In the genomic region with DNA sequence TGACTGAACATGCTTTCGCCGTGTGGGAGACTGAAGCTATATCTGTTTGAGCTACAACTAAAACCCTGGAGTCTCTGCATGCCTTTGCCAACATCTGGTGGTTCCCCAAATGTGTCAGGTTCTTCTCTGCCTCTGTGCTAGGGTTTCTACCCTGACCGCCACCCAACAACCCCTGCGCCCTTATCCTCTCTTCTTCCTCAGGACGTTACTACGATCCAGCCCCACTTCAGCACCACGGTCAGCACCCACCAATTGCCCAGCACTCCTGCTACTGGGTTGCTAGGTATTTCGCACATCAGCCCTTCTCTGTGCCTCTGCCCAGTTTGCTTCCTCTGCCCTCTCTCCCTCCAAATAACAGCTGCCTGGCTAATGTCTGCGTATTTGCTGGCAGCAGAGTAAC, we compare ENCODE assay signal across 9 cellular contexts.
A peak's percentile ranks its signal among the peaks of the same experiment; 100 is the strongest.
DNase-seq lines count a peak whose midpoint lies in the region; ATAC-seq and TF ChIP-seq lines count a peak whose summit lies in the region.
"Had no signal": no experiment of that assay in that cellular context is flagged by ENCODE, and none has a peak within 500 bp of the region (broad histone marks: within the 10 kb centered on the region; RNA-seq: fewer than 3 reads in every experiment).

No MANE protein-coding gene starts in this region.

- H3K27me3 ChIP-seq in A673 (replicated peaks; ENCODE audit: insufficient read depth, low read depth, low read length, poor library complexity), result peaks cover 40% of the 10 kb centered on the region

- TF ChIP-seq CTCF in A673 (conservative IDR thresholded peaks at IDR 0.05; ENCODE audit: low read depth, low read length), result no peak
- TF ChIP-seq CTCF in omental fat pad (IDR thresholded peaks at IDR 0.05), result no peak

- intact Hi-C loops in A673 (cut with micrococcal nuclease; ENCODE audit: unreplicated experiment), result no loop called here

- no TSS peak for BruUV-seq in A673 (replicated peaks; lab: Mats Ljungman, UMichigan)

- no peak overlapping the region for H3K4me3 ChIP-seq in A673 (ENCODE audit: low read depth, low read length, poor library complexity, severe bottlenecking)

- no peaks in the 10 kb centered on the region for H3K9me3 ChIP-seq in A673 (ENCODE audit: low read depth, low read length, poor library complexity, severe bottlenecking)

- CTCF ChIA-PET in A673 (lab: Charles Lee), result no interaction called here

- DNase-seq in A673 (ENCODE audit: low spot score), result peak; percentile 53
- DNase-seq in H4 (ENCODE audit: low spot score), result peak; percentile 39
- peak; percentile 24 for DNase-seq in SK-MEL-5 (ENCODE audit: low read depth, low spot score)
- DNase-seq in hepatic stellate cell (ENCODE audit: low spot score), result peak; percentile 26
- DNase-seq in HCEC 1CT, result no peak
- DNase-seq in omental fat pad (ENCODE audit: low spot score), result no peak

- H3K36me3 ChIP-seq in A673 (ENCODE audit: insufficient read depth, low read length, poor library complexity, severe bottlenecking), result no peaks in the 10 kb centered on the region

- no peaks in the 10 kb centered on the region for H3K4me1 ChIP-seq in A673 (ENCODE audit: insufficient read depth, low read length, poor library complexity, severe bottlenecking)

- ATAC-seq in HG03432 (IDR thresholded peaks at IDR 0.05; ENCODE audit: unreplicated experiment), result no peak
- ATAC-seq in GM21717 (IDR thresholded peaks at IDR 0.05; ENCODE audit: unreplicated experiment), result no peak
- no peak for ATAC-seq in omental fat pad (ENCODE audit: low FRiP score)

- no peak overlapping the region for H3K27ac ChIP-seq in A673 (ENCODE audit: low read depth, low read length, poor library complexity, severe bottlenecking)
- H3K27ac ChIP-seq: VCaP had no signal

- in situ Hi-C loops in SK-MEL-5 (cut with HindIII; ENCODE audit: low pct_unique_long_range_greater_than_20kb, low sequenced_read_pairs), result no loop called here

- POLR2A ChIA-PET in A673 (lab: Charles Lee; ENCODE audit: low non-redundant PET), result no interaction called here

Comparison
In these comparisons a context has a peak if more than half of its experiments do, and no peak if none do; other contexts are left out.
1. DNase-seq: peak in A673 (single experiment), H4 (single experiment), SK-MEL-5 (single experiment) and hepatic stellate cell (single experiment); none in HCEC 1CT (single experiment) and omental fat pad (single experiment).